ENCODE assay signal across 24 cellular contexts in the genomic region with DNA sequence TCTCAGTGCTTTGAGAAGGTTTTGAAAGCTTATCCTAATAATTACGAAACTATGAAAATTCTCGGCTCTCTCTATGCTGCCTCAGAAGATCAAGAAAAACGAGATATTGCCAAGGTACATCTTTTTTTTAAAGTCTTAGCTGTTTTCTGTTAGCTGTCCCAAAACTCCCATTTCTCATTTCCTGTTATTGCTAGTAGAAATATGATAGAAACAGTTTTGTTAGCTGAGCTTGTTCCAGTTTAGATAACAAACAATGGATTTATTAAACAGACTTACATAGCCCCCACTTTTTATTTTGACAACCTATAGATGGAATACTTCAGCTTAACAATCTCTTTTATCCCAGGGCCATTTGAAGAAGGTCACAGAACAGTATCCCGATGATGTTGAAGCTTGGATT. TPM values are rescaled to one million over a fixed set of nuclear protein-coding genes. Genes with fewer than 3 reads are reported as not detected.
DNase-seq lines count a peak whose midpoint lies in the region; ATAC-seq, FAIRE-seq and TF ChIP-seq lines count a peak whose summit lies in the region.
"Had no signal": no experiment of that assay in that cellular context is flagged by ENCODE, and none has a peak within 500 bp of the region (broad histone marks: within the 10 kb centered on the region; RNA-seq: fewer than 3 reads in every experiment).

No MANE protein-coding gene starts in this region.

- no peaks in the 10 kb centered on the region for H3K9me3 Mint-ChIP-seq in MCF 10A (ENCODE audit: unreplicated experiment)
- H3K9me3 Mint-ChIP-seq: CD8-positive, alpha-beta T cell; H9 had no signal

- no peak for TF ChIP-seq EP300 in K562 (IDR thresholded peaks at IDR 0.05; ENCODE audit: low read length)

- no peaks in the 10 kb centered on the region for H3K9me3 ChIP-seq in breast epithelium
- no peaks in the 10 kb centered on the region for H3K9me3 ChIP-seq in OCI-LY3 (ENCODE audit: insufficient read depth, low read length)
- H3K9me3 ChIP-seq in K562 (replicated peaks; ENCODE audit: control insufficient read depth, insufficient read depth, low read depth, low read length): no peaks in the 10 kb centered on the region
- no peaks in the 10 kb centered on the region for H3K9me3 ChIP-seq in osteoblast (ENCODE audit: low read depth, low read length)
- H3K9me3 ChIP-seq in right atrium auricular region: no peaks in the 10 kb centered on the region
- H3K9me3 ChIP-seq: Peyer's patch had no signal

- TF ChIP-seq POLR2A in breast epithelium (IDR thresholded peaks at IDR 0.05): no peak
- TF ChIP-seq POLR2A in K562 (conservative IDR thresholded peaks at IDR 0.05): no peak

- POLR2A ChIA-PET in MCF 10A (lab: Yijun Ruan, JAX): interaction anchor here (1.0 to 1.4 kb wide), 3 partner anchors 12 to 45 kb away, joined by 4 to 6 read pairs (median 5); a partner anchor contains a TSS
- POLR2A ChIA-PET in K562 (lab: Yijun Ruan, JAX): interaction anchor here (4.3 kb wide), 1 partner anchor 11 kb away, joined by 15 read pairs; a partner anchor contains a TSS

- H3K4me3 Mint-ChIP-seq in MCF 10A (ENCODE audit: unreplicated experiment): no peak overlapping the region
- H3K4me3 Mint-ChIP-seq: CD8-positive, alpha-beta T cell; H9 had no signal

- H3K27me3 Mint-ChIP-seq in MCF 10A (ENCODE audit: insufficient read depth, unreplicated experiment): no peaks in the 10 kb centered on the region

- H3K4me3 ChIP-seq in breast epithelium (no peak overlapping the region), OCI-LY3 (ENCODE audit: low read length) (0 out of 2 replicates have a peak overlapping the region, but pooled peaks have one; percentile 14), K562 (no peak overlapping the region), osteoblast (ENCODE audit: insufficient read depth, low read length) (no peak overlapping the region), right atrium auricular region (no peak overlapping the region)
- H3K4me3 ChIP-seq: GM23248, Peyer's patch had no signal

- no peaks in the 10 kb centered on the region for H3K27me3 ChIP-seq in breast epithelium
- H3K27me3 ChIP-seq in OCI-LY3 (ENCODE audit: low read depth, low read length): no peaks in the 10 kb centered on the region
- no peaks in the 10 kb centered on the region for H3K27me3 ChIP-seq in K562 (ENCODE audit: control insufficient read depth in 2 of 2, insufficient read depth in 2 of 2, low read length in 2 of 2)
- H3K27me3 ChIP-seq in osteoblast (ENCODE audit: insufficient read depth, low read length): no peaks in the 10 kb centered on the region
- no peaks in the 10 kb centered on the region for H3K27me3 ChIP-seq in right atrium auricular region
- H3K27me3 ChIP-seq: Peyer's patch had no signal

- ATAC-seq in K562: no peak
- ATAC-seq: CD8-positive, alpha-beta T cell had no signal

- H3K36me3 Mint-ChIP-seq in MCF 10A (ENCODE audit: insufficient read depth, unreplicated experiment): no peaks in the 10 kb centered on the region

- H3K4me2 ChIP-seq in OCI-LY3 (ENCODE audit: low read length): peak overlapping the region; percentile 47
- no peak overlapping the region for H3K4me2 ChIP-seq in K562 (ENCODE audit: insufficient read depth, low read length)
- H3K4me2 ChIP-seq in osteoblast (ENCODE audit: insufficient read depth, low read length): no peak overlapping the region

- intact Hi-C loops in MCF 10A (cut with micrococcal nuclease): no loop called here
- intact Hi-C loops in breast epithelium (cut with DNase I; ENCODE audit: low total_unique reads): no loop called here
- intact Hi-C loops in K562 (cut with micrococcal nuclease): no loop called here

- H4K20me1 ChIP-seq in OCI-LY3 (ENCODE audit: insufficient read depth, low read length) (peaks cover 6% of the 10 kb centered on the region), K562 (replicated peaks; ENCODE audit: control insufficient read depth, insufficient read depth, low read length) (no peaks in the 10 kb centered on the region), osteoblast (ENCODE audit: insufficient read depth, low read length) (no peaks in the 10 kb centered on the region)

- TF ChIP-seq RAD21 in K562 (CRISPR knock-in tag; conservative IDR thresholded peaks at IDR 0.05 in 1 of 2, IDR thresholded peaks at IDR 0.05 in 1 of 2): no peak

- no peaks in the 10 kb centered on the region for H3K4me1 Mint-ChIP-seq in MCF 10A (ENCODE audit: insufficient read depth, unreplicated experiment)

- 80% methylated on average over 4 of the region's 4 CpGs for WGBS in K562 (ENCODE audit: insufficient coverage, low coverage, missing lambda C conversion rate)

- no peak overlapping the region for H3K27ac Mint-ChIP-seq in MCF 10A (ENCODE audit: low read depth, unreplicated experiment)
- H3K27ac Mint-ChIP-seq: CD8-positive, alpha-beta T cell; H9 had no signal

- H2AFZ ChIP-seq in OCI-LY3 (ENCODE audit: low read depth, low read length) (no peak overlapping the region), K562 (ENCODE audit: low read depth, low read length) (no peak overlapping the region), osteoblast (ENCODE audit: low read length) (no peak overlapping the region)
- H2AFZ ChIP-seq: GM23248 had no signal

- in situ Hi-C loops in K562 (cut with MboI): no loop called here

- no peaks in the 10 kb centered on the region for H3K4me1 ChIP-seq in breast epithelium
- peaks cover 32% of the 10 kb centered on the region for H3K4me1 ChIP-seq in OCI-LY3 (ENCODE audit: low read length)
- H3K4me1 ChIP-seq in K562 (replicated peaks in 1 of 2; ENCODE audit: control insufficient read depth in 2 of 2, insufficient read depth in 2 of 2, low read length in 2 of 2): peaks cover 0 to 2% of the 10 kb centered on the region in 2 experiments; a peak in 2 of 5 replicates
- H3K4me1 ChIP-seq in osteoblast (ENCODE audit: insufficient read depth, low read length): no peaks in the 10 kb centered on the region
- no peaks in the 10 kb centered on the region for H3K4me1 ChIP-seq in right atrium auricular region
- H3K4me1 ChIP-seq: Peyer's patch had no signal

- no peak for DNase-seq in MCF 10A (ENCODE audit: unreplicated experiment)
- no peak for DNase-seq in breast epithelium (ENCODE audit: low spot score in 2 of 2)
- no peak for DNase-seq in K562 (ENCODE audit: extremely low read depth in 1 of 4, low spot score in 3 of 4)
- DNase-seq in osteoblast (ENCODE audit: insufficient read length, low spot score, missing footprints): no peak
- DNase-seq in NCI-H1694 treated with DMSO at 0.1 percent for 48 hours (lab: John Stamatoyannopoulos, UW): no peak
- DNase-seq in right atrium auricular region (ENCODE audit: low spot score): no peak
- no peak for DNase-seq in CD1c-positive myeloid dendritic cell (ENCODE audit: extremely low spot score)
- DNase-seq: AML-193; C1 segment of cervical spinal cord; CD8-positive, alpha-beta T cell; DMS153; DND-41; GM23248; H9; Karpas-422; NCI-H1092 treated with DMSO at 0.1 percent for 48 hours; NCI-H1436 treated with DMSO at 0.1 percent for 48 hours; NCI-H1930; NCI-H446; NCI-H526; Peyer's patch; SHP77 treated with DMSO at 0.1 percent for 48 hours had no signal

- BruUV-seq in MCF 10A (replicated peaks; lab: Mats Ljungman, UMichigan) (TSS peak; percentile 73), K562 (replicated peaks; lab: Mats Ljungman, UMichigan) (TSS peak; percentile 37)

- CTCF ChIA-PET in MCF 10A (lab: Yijun Ruan, JAX) (interaction anchor here (0.8 to 1.0 kb wide), 2 partner anchors 29 to 439 kb away, joined by 3 to 4 read pairs; no protein-coding TSS in a partner anchor), K562 (lab: Yijun Ruan, JAX; ENCODE audit: low intra/inter-chr PET ratio) (interaction anchor here (0.7 kb wide), 1 partner anchor 1024 kb away, joined by 3 read pairs; no protein-coding TSS in a partner anchor)

- H3K36me3 ChIP-seq in breast epithelium (peaks cover 12% of the 10 kb centered on the region), OCI-LY3 (replicated peaks; ENCODE audit: low read depth, low read length) (peaks cover 68% of the 10 kb centered on the region), K562 (ENCODE audit: control insufficient read depth, insufficient read depth, low read length) (peaks cover 61% of the 10 kb centered on the region), osteoblast (ENCODE audit: insufficient read depth, low read length) (peaks cover 70% of the 10 kb centered on the region), right atrium auricular region (peaks cover 56% of the 10 kb centered on the region)

- H3K27ac ChIP-seq in breast epithelium: no peak overlapping the region
- peak overlapping the region; percentile 22; the same call in 1 of the 2 replicates for H3K27ac ChIP-seq in OCI-LY3 (ENCODE audit: low read length)
- no peak overlapping the region for H3K27ac ChIP-seq in K562 (ENCODE audit: extremely low read depth, low read depth, low read length)
- no peak overlapping the region for H3K27ac ChIP-seq in osteoblast (ENCODE audit: low read depth, low read length)
- no peak overlapping the region for H3K27ac ChIP-seq in right atrium auricular region
- H3K27ac ChIP-seq: GM23248, Peyer's patch had no signal

- no peak for FAIRE-seq in K562 (lab: Jason Lieb, UNC)
- FAIRE-seq: A204.1 had no signal

- H3K79me2 ChIP-seq in OCI-LY3 (ENCODE audit: low read length): no peaks in the 10 kb centered on the region
- no peaks in the 10 kb centered on the region for H3K79me2 ChIP-seq in K562 (ENCODE audit: control insufficient read depth, insufficient read depth, low read length)
- H3K79me2 ChIP-seq in osteoblast (ENCODE audit: insufficient read depth, low read length): no peaks in the 10 kb centered on the region

- H3K9me1 ChIP-seq in K562 (ENCODE audit: control insufficient read depth, insufficient read depth, low read length): no peaks in the 10 kb centered on the region

- H3K9ac ChIP-seq in OCI-LY3 (ENCODE audit: low read length) (no peak overlapping the region), K562 (ENCODE audit: insufficient read depth in 1 of 2, low read depth in 2 of 2, low read length in 2 of 2) (no peak overlapping the region)
- H3K9ac ChIP-seq: GM23248 had no signal

- no peak for TF ChIP-seq CTCF in MCF 10A (IDR thresholded peaks at IDR 0.05; ENCODE audit: unreplicated experiment)
- no peak for TF ChIP-seq CTCF in breast epithelium (IDR thresholded peaks at IDR 0.05)
- no peak for TF ChIP-seq CTCF in OCI-LY3 (IDR thresholded peaks at IDR 0.05; ENCODE audit: low read depth, low read length)
- TF ChIP-seq CTCF in K562 (IDR thresholded peaks at IDR 0.05 in 2 of 3, conservative IDR thresholded peaks at IDR 0.05 in 1 of 3; ENCODE audit: insufficient read depth in 2 of 3, low read depth in 1 of 3, low read length in 3 of 3): no peak
- no peak for TF ChIP-seq CTCF in osteoblast (IDR thresholded peaks at IDR 0.05; ENCODE audit: extremely low read depth, low read depth, low read length)
- no peak for TF ChIP-seq CTCF in right atrium auricular region (IDR thresholded peaks at IDR 0.05)

RNA-seq across cellular contexts. Expression of a gene that starts 12.7 kb away (rescaled TPM):
- total RNA-seq in MCF 10A (2022) (25.8 and 28.8 TPM in 2 replicates), breast epithelium (10 to 100 TPM; 24.6 to 35.0 (median 28.5) TPM), K562 (2014; rRNA removed) (52.4 and 56.1 TPM in 2 replicates), K562 (2014; rRNA removed; fragmentation: Illumina TruSeq; extraction: Trizol) (51.9 and 61.2 TPM in 2 replicates), K562 (2015; rRNA removed; fragmentation: Illumina TruSeq; extraction: Trizol) (34.7 and 42.2 TPM in 2 replicates), K562 (2021) (52.7 and 57.9 TPM in 2 replicates), osteoblast (25.0 and 27.4 TPM in 2 replicates), right atrium auricular region (10 to 100 TPM; 17.0 to 18.6 TPM)
- total RNA-seq in K562 (2011; cell fraction: chromatin; rRNA removed; ENCODE audit: low replicate concordance): 35.7 and 76.5 TPM in 2 replicates
- 13.2 and 17.0 TPM in 2 replicates for total RNA-seq in K562 (2011; cell fraction: nucleolus; rRNA removed)
- 24.9 and 31.0 TPM in 2 replicates for total RNA-seq in K562 (2011; cell fraction: nucleoplasm; rRNA removed)
- polyA plus RNA-seq in K562 (2011; rRNA removed) (17.6 and 27.3 TPM in 2 replicates), K562 (2014; fragmentation: Illumina TruSeq; extraction: Trizol) (74.3 and 79.3 TPM in 2 replicates), K562 (2014; fragmentation: Nextera tagmentation; extraction: Ambion mirVana) (10 to 100 TPM; 25.4 to 38.3 TPM), K562 (2014; rRNA removed) (47.3 and 49.7 TPM in 2 replicates)
- polyA plus RNA-seq in K562 (2011; cell fraction: cytosol; rRNA removed): 8.8 and 10.4 TPM in 2 replicates
- polyA plus RNA-seq in K562 (2011; cell fraction: nucleus; rRNA removed): 9.5 and 11.5 TPM in 2 replicates
- 33.8 and 38.2 TPM in 2 replicates for polyA plus RNA-seq in K562 (2012)
- polyA minus RNA-seq in K562 (2011; rRNA and poly(A)+ RNA removed): 38.7 and 48.2 TPM in 2 replicates
- polyA minus RNA-seq in K562 (2011; cell fraction: cytosol; rRNA and poly(A)+ RNA removed): 20.4 and 24.3 TPM in 2 replicates
- polyA minus RNA-seq in K562 (2011; cell fraction: nucleus; rRNA and poly(A)+ RNA removed): 10.6 and 23.2 TPM in 2 replicates

RNA-seq across cellular contexts. Expression of a gene that starts 45.0 kb away (rescaled TPM):
- total RNA-seq in MCF 10A (2022): 573 and 817 TPM in 2 replicates
- total RNA-seq in breast epithelium: 100 to 1,000 TPM; 385 to 456 (median 416) TPM
- total RNA-seq in K562 (2011; cell fraction: chromatin; rRNA removed; ENCODE audit: low replicate concordance): 653 and 1,130 TPM in 2 replicates
- 356 and 378 TPM in 2 replicates for total RNA-seq in K562 (2011; cell fraction: nucleolus; rRNA removed)
- 459 and 505 TPM in 2 replicates for total RNA-seq in K562 (2011; cell fraction: nucleoplasm; rRNA removed)
- 428 and 733 TPM in 2 replicates for total RNA-seq in K562 (2014; rRNA removed)
- 481 and 499 TPM in 2 replicates for total RNA-seq in K562 (2014; rRNA removed; fragmentation: Illumina TruSeq; extraction: Trizol)
- total RNA-seq in K562 (2015; rRNA removed; fragmentation: Illumina TruSeq; extraction: Trizol): 719 and 734 TPM in 2 replicates
- total RNA-seq in K562 (2021): 790 and 801 TPM in 2 replicates
- polyA plus RNA-seq in K562 (2011; rRNA removed): 449 and 646 TPM in 2 replicates
- polyA plus RNA-seq in K562 (2011; cell fraction: cytosol; rRNA removed): 153 and 186 TPM in 2 replicates
- polyA plus RNA-seq in K562 (2011; cell fraction: nucleus; rRNA removed): 421 and 579 TPM in 2 replicates
- polyA plus RNA-seq in K562 (2012): 338 and 520 TPM in 2 replicates
- 663 and 762 TPM in 2 replicates for polyA plus RNA-seq in K562 (2014; fragmentation: Illumina TruSeq; extraction: Trizol)
- polyA plus RNA-seq in K562 (2014; fragmentation: Nextera tagmentation; extraction: Ambion mirVana): 100 to 1,000 TPM; 206 to 683 TPM
- 351 and 385 TPM in 2 replicates for polyA plus RNA-seq in K562 (2014; rRNA removed)
- 865 and 1,047 TPM in 2 replicates for polyA minus RNA-seq in K562 (2011; rRNA and poly(A)+ RNA removed)
- polyA minus RNA-seq in K562 (2011; cell fraction: cytosol; rRNA and poly(A)+ RNA removed): 467 and 888 TPM in 2 replicates
- 266 and 377 TPM in 2 replicates for polyA minus RNA-seq in K562 (2011; cell fraction: nucleus; rRNA and poly(A)+ RNA removed)
- total RNA-seq in osteoblast: 748 and 782 TPM in 2 replicates
- 100 to 1,000 TPM; 496 to 508 TPM for total RNA-seq in right atrium auricular region
